ENCODE assay signal across 8 cellular contexts in the genomic region with DNA sequence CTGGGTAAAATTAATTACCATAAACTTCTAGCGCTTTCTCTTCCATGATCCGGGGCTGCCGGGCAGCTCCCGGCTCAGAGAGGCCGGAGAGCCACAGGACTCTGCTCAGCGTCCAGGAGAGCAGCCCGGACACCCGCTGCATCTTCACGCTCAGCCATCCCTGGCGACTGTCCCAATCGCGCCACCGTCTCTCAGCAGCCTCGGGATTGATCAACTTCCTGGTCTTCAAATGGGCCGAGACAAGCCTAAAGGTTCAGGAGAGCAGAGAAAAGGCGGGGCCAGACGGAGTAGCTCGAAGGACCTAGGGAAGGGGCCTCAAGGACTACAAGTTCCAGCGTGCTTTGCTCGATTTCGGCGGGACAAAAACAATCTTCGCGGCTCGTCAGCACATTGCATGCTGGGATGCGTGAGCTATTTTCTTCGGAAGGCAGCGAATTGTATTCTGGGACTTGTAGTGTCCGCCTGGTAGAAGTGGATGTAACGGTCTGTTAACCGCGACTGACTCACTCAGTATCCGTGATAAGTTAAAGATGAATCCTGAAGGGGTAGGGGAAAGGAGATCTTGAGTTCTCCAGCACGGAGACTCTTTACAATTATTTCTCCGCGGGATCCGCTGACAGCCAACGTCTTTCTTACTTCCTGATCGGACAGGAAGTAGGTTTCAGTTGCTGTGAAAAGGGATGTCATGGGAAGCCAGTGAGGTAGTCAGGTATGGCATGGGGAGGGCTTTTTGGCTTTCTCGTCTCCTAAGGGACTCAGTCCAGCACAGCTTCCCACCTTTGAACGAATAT. TPM values are rescaled to one million over a fixed set of nuclear protein-coding genes. Genes with fewer than 3 reads are reported as not detected.
A peak's percentile ranks its signal among the peaks of the same experiment; 100 is the strongest.
DNase-seq lines count a peak whose midpoint lies in the region; ATAC-seq and TF ChIP-seq lines count a peak whose summit lies in the region.

CIAO2A (minus strand) TSS at position 212 of the 791 bp plus-strand sequence; CDS start at position 142, 70 bp downstream.

- CTCF ChIA-PET in IMR-90 (lab: Yijun Ruan, JAX), result interaction anchor here (0.5 to 1.2 kb wide), 5 partner anchors 10 to 603 kb away, joined by 3 to 4 read pairs (median 3); partner anchors contain the start of gene PPIB

- 2% methylated on average over 15 of the region's 41 CpGs; no CpG with 5 or more reads in 1 of the 2 experiments for WGBS in IMR-90 (ENCODE audit: extremely low coverage in 2 of 2, insufficient read length in 1 of 2), 2 experiments

- ATAC-seq in GM21528 (IDR thresholded peaks at IDR 0.05; ENCODE audit: low FRiP score, unreplicated experiment), result peak; percentile 56
- ATAC-seq in IMR-90 (ENCODE audit: low read depth), result peak; percentile 78

- peak within 1 kb of the TSS; percentile 97 for H2BK15ac ChIP-seq in IMR-90 (ENCODE audit: low read depth, low read length)

- H4K8ac ChIP-seq in IMR-90 (ENCODE audit: low read depth in 2 of 2, low read length in 2 of 2), result peak within 1 kb of the TSS; percentile 83 to 99

- no TSS peak for BruUV-seq in IMR-90 (replicated peaks; lab: Mats Ljungman, UMichigan)

- DNase-seq in DMS 273 treated with DMSO at 0.1 percent for 48 hours (lab: John Stamatoyannopoulos, UW), result peak; percentile 94
- DNase-seq in IMR-90, result peak; percentile 98
- DNase-seq in OCI-M1 (lab: John Stamatoyannopoulos, UW), result peak; percentile 99
- peak; percentile 92 for DNase-seq in activated T-cell treated with anti-CD3 and anti-CD28 coated beads for 24 hours (ENCODE audit: low read depth)
- peak; percentile 100 for DNase-seq in epithelial cell of esophagus (ENCODE audit: low read depth)
- peak; percentile 64 to 83 for DNase-seq in stimulated activated CD8-positive, alpha-beta memory T cell treated with anti-CD3 and anti-CD28 coated beads, Interleukin-4, amount 100 ng/mL, for 1 hour (ENCODE audit: low read depth in 2 of 2, low spot score in 1 of 2)

- H3K9me3 ChIP-seq in IMR-90 (ENCODE audit: control insufficient read depth, insufficient read depth, low read length) (no peaks in the 10 kb centered on the region), mononuclear cell (ENCODE audit: low read depth, low read length) (no peaks in the 10 kb centered on the region)

- peak within 1 kb of the TSS; percentile 94 for H2BK5ac ChIP-seq in IMR-90 (ENCODE audit: low read depth, low read length, poor library complexity, severe bottlenecking)

- peak within 1 kb of the TSS; percentile 71 for H3K4me3 ChIP-seq in IMR-90 (ENCODE audit: insufficient read depth, low read depth, low read length)
- peak within 1 kb of the TSS; percentile 80 for H3K4me3 ChIP-seq in epithelial cell of esophagus (ENCODE audit: low read length)
- H3K4me3 ChIP-seq in mononuclear cell (ENCODE audit: low read length), result peak within 1 kb of the TSS; percentile 87

- H3K9me1 ChIP-seq in IMR-90 (ENCODE audit: insufficient read depth, low read length), result peaks cover 2% of the 10 kb centered on the region; the same call in 1 of the 2 replicates

- peak within 1 kb of the TSS; percentile 93 for H2AK9ac ChIP-seq in IMR-90 (replicated peaks; ENCODE audit: low read depth, low read length, poor library complexity)

- H3K4ac ChIP-seq in IMR-90 (ENCODE audit: low read depth, low read length), result peak within 1 kb of the TSS; percentile 93

- H3K27me3 ChIP-seq in IMR-90 (ENCODE audit: control insufficient read depth, insufficient read depth, low read length) (no peaks in the 10 kb centered on the region), mononuclear cell (ENCODE audit: insufficient read depth, low read length) (no peaks in the 10 kb centered on the region)

- TF ChIP-seq CTCF in IMR-90 (conservative IDR thresholded peaks at IDR 0.05; ENCODE audit: low read depth, low read length), result no peak
- no peak for TF ChIP-seq CTCF in epithelial cell of esophagus (IDR thresholded peaks at IDR 0.05; ENCODE audit: insufficient read depth, low read depth, low read length, missing control alignments)

- in situ Hi-C loops in IMR-90 (cut with MboI; ENCODE audit: low sequenced_read_pairs), result no loop called here

- dilution Hi-C loops in IMR-90 (cut with HindIII; ENCODE audit: low sequenced_read_pairs, unreplicated experiment), result no loop called here

- POLR2A ChIA-PET in IMR-90 (lab: Charles Lee; ENCODE audit: unreplicated experiment), result interaction anchor here (0.5 to 1.0 kb wide), 3 partner anchors 18 to 218 kb away, joined by 3 to 11 read pairs (median 3); no protein-coding TSS in a partner anchor

- H4K20me1 ChIP-seq in IMR-90 (ENCODE audit: insufficient read depth, low read length), result peaks cover 26% of the 10 kb centered on the region; the same call in 1 of the 2 replicates

- intact Hi-C loops in IMR-90 (cut with micrococcal nuclease), result no loop called here

- H3K4me2 ChIP-seq in IMR-90 (ENCODE audit: low read depth, low read length), result peak within 1 kb of the TSS; percentile 92

- TF ChIP-seq POLR2A in IMR-90 (IDR thresholded peaks at IDR 0.05; ENCODE audit: low read depth, low read length), result peak; percentile 75

- peaks cover 19 to 72% of the 10 kb centered on the region in 2 experiments; a peak in 3 of 4 replicates for H3K79me1 ChIP-seq in IMR-90 (ENCODE audit: low read depth in 1 of 2, low read length in 2 of 2)

- H2AFZ ChIP-seq in IMR-90 (replicated peaks; ENCODE audit: low read length, poor library complexity), result peak within 1 kb of the TSS; percentile 95

- peak within 1 kb of the TSS; percentile 87 for H3K23ac ChIP-seq in IMR-90 (ENCODE audit: low read depth, low read length)

- H3K4me1 ChIP-seq in IMR-90 (ENCODE audit: control insufficient read depth, insufficient read depth, low read length) (0 out of 2 replicates have a peak, but pooled peaks cover 1% of the 10 kb centered on the region), mononuclear cell (ENCODE audit: insufficient read depth, low read length) (peaks cover 88% of the 10 kb centered on the region)

- peak within 1 kb of the TSS; percentile 90 for H4K91ac ChIP-seq in IMR-90 (ENCODE audit: insufficient read depth, low read depth, low read length)

- peak within 1 kb of the TSS; percentile 89 for H3K18ac ChIP-seq in IMR-90 (ENCODE audit: low read depth, low read length)

- H2BK120ac ChIP-seq in IMR-90 (ENCODE audit: low read depth, low read length), result peak within 1 kb of the TSS; percentile 90

- peak within 1 kb of the TSS; percentile 85 for H3K27ac ChIP-seq in IMR-90 (ENCODE audit: insufficient read depth, low read length)

- H3K9ac ChIP-seq in IMR-90 (ENCODE audit: low read depth, low read length), result peak within 1 kb of the TSS; percentile 79

- H3K36me3 ChIP-seq in IMR-90 (ENCODE audit: control insufficient read depth, insufficient read depth, low read length), result no peaks in the 10 kb centered on the region

- H3K56ac ChIP-seq in IMR-90 (ENCODE audit: extremely low read depth, insufficient read depth, low read length), result peak within 1 kb of the TSS; percentile 96

- peak within 1 kb of the TSS; percentile 68 for H2AK5ac ChIP-seq in IMR-90 (ENCODE audit: low read depth, low read length)

- H3K14ac ChIP-seq in IMR-90 (replicated peaks; ENCODE audit: low read depth, low read length), result peak within 1 kb of the TSS; percentile 97

- no peak for TF ChIP-seq RAD21 in IMR-90 (IDR thresholded peaks at IDR 0.05; ENCODE audit: low read length)

- H4K5ac ChIP-seq in IMR-90 (ENCODE audit: low read depth, low read length), result peak within 1 kb of the TSS; percentile 93

- peak within 1 kb of the TSS; percentile 82 for H2BK20ac ChIP-seq in IMR-90 (ENCODE audit: low read depth, low read length)

TF ChIP-seq in IMR-90, 13 proteins besides CTCF, POLR2A, EP300 and RAD21:
- TF ChIP-seq MAFK (IDR thresholded peaks at IDR 0.05; ENCODE audit: low read depth, low read length) (peak; percentile 78), RCOR1 (IDR thresholded peaks at IDR 0.05; ENCODE audit: insufficient replicate concordance, low read length) (no peak), FOS (IDR thresholded peaks at IDR 0.05; ENCODE audit: low read depth, low read length) (0 out of 2 replicates have a peak, but pooled peaks have one; percentile 25), USF2 (IDR thresholded peaks at IDR 0.05; ENCODE audit: low read depth, low read length) (peak; percentile 11; the same call in 1 of the 2 replicates), BHLHE40 (IDR thresholded peaks at IDR 0.05; ENCODE audit: low read depth, low read length) (no peak), CEBPB (IDR thresholded peaks at IDR 0.05; ENCODE audit: low read depth, low read length) (no peak), MXI1 (IDR thresholded peaks at IDR 0.05; ENCODE audit: borderline replicate concordance, low read depth, low read length) (peak; percentile 53; the same call in 1 of the 2 replicates), NFE2L2 (IDR thresholded peaks at IDR 0.05; ENCODE audit: low read depth, low read length) (no peak), ELK1 (IDR thresholded peaks at IDR 0.05; ENCODE audit: borderline replicate concordance, low read depth, low read length) (no peak), RFX5 (IDR thresholded peaks at IDR 0.05; ENCODE audit: low read depth, low read length) (no peak), SMC3 (IDR thresholded peaks at IDR 0.05; ENCODE audit: low read depth, low read length) (no peak), CHD1 (IDR thresholded peaks at IDR 0.05; ENCODE audit: low read depth, low read length) (no peak), MAZ (IDR thresholded peaks at IDR 0.05; ENCODE audit: borderline replicate concordance, low read depth, low read length) (no peak)
TF ChIP-seq in IMR-90: peak in this region for 4.

RNA-seq across cellular contexts. Expression of gene CIAO2A, which starts in this region (rescaled TPM):
- total RNA-seq in IMR-90 (2012; rRNA removed) (36.7 and 69.4 TPM in 2 replicates), mononuclear cell (47.9 TPM)
- polyA plus RNA-seq in IMR-90 (2012; rRNA removed), result 34.6 and 38.3 TPM in 2 replicates
- 24.0 and 32.7 TPM in 2 replicates for polyA plus RNA-seq in IMR-90 (2012; cell fraction: cytosol; rRNA removed)
- 5.0 and 13.8 TPM in 2 replicates for polyA plus RNA-seq in IMR-90 (2012; cell fraction: nucleus; rRNA removed; ENCODE audit: low replicate concordance)

Comparison
In these comparisons a context has a peak if more than half of its experiments do, and no peak if none do; other contexts are left out.
1. Peak in every context shown above with its lines: DNase-seq, ATAC-seq, H3K4me3 ChIP-seq and H3K27ac ChIP-seq.